In the genomic region with DNA sequence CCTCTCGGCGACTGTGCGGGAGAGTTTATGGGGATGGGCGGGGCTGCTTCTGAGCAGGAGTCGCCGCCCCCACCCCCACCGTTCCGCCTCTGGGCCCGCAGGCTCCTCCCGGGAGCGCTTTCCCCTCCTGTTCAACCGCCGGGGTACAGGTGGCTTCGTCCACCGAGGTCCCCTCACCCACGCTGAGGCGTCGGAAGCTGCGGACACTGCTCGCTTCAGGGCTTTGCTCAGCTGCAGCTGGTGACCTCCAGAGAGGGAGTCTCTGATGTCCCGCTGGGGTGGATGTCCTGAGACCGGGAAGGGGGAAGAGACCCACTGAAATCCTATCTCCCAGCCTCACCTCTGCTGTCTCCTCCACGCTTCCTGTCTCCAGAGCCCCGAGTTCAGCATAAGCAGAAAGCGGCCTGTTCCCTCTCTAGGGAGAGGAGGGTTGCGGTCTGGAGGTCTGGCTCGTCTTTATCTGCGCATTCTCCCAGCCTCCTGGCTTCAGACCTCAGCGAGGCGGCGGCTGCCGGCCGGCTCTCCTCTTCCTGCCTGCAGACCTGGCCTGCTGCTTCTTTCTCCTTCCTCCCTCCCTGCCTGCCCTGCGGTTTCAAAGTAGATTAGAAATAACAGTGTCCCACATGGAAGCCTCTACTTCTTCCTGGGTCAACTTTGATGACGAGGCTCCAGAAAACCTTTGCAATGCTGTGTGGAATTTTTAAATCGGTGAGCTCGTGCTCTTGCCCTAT, we compare ENCODE assay signal across 9 cellular contexts. TPM values are rescaled to one million over a fixed set of nuclear protein-coding genes. Genes with fewer than 3 reads are reported as not detected.
DNase-seq lines count a peak whose midpoint lies in the region; ATAC-seq and TF ChIP-seq lines count a peak whose summit lies in the region.
"Had no signal": no experiment of that assay in that cellular context is flagged by ENCODE, and none has a peak within 500 bp of the region (broad histone marks: within the 10 kb centered on the region; RNA-seq: fewer than 3 reads in every experiment).

No MANE protein-coding gene starts in this region.

- H3K36me3 ChIP-seq in RWPE2 (ENCODE audit: low read depth) (no peaks in the 10 kb centered on the region), spleen (no peaks in the 10 kb centered on the region)
- H3K36me3 ChIP-seq: SJCRH30 had no signal

- TF ChIP-seq POLR2A in spleen (IDR thresholded peaks at IDR 0.05): no peak

- DNase-seq in NCI-H345 treated with DMSO at 0.1 percent for 48 hours (lab: John Stamatoyannopoulos, UW; ENCODE audit: unreplicated experiment): peak; percentile 1
- DNase-seq in NCI-H345 (lab: John Stamatoyannopoulos, UW): no peak
- no peak for DNase-seq in RWPE2 (ENCODE audit: low spot score)
- peak; percentile 10 for DNase-seq in fibroblast of pulmonary artery (ENCODE audit: low read depth)
- no peak for DNase-seq in spleen
- DNase-seq in NCI-H510A treated with DMSO at 0.1 percent for 48 hours (lab: John Stamatoyannopoulos, UW): no peak
- no peak for DNase-seq in type B pancreatic cell (ENCODE audit: extremely low spot score, unreplicated experiment)

- H3K36me3 Mint-ChIP-seq in type B pancreatic cell: no peaks in the 10 kb centered on the region

- H3K27ac ChIP-seq in RWPE2 (ENCODE audit: poor library complexity, severe bottlenecking): no peak overlapping the region
- H3K27ac ChIP-seq in spleen: no peak overlapping the region
- H3K27ac ChIP-seq: SJCRH30 had no signal

- H3K27me3 Mint-ChIP-seq in type B pancreatic cell: no peaks in the 10 kb centered on the region

- H3K27ac Mint-ChIP-seq in type B pancreatic cell: no peak overlapping the region

- no peak overlapping the region for H3K4me3 Mint-ChIP-seq in type B pancreatic cell

- ATAC-seq in RWPE2 (ENCODE audit: low read depth): peak; percentile 35; the same call in 2 of the 3 replicates
- no peak for ATAC-seq in HG02623 (IDR thresholded peaks at IDR 0.05; ENCODE audit: unreplicated experiment)

- 3 to 39% (median 7%) methylated on average over 25 to 37 of the region's 37 CpGs for WGBS in spleen, 5 donors

- H3K27me3 ChIP-seq in RWPE2 (ENCODE audit: insufficient read depth, poor library complexity, severe bottlenecking) (peaks cover 70% of the 10 kb centered on the region), spleen (replicated peaks in 1 of 7) (peaks cover 10 to 65% (median 42%) of the 10 kb centered on the region in 7 donors)
- H3K27me3 ChIP-seq: SJCRH30 had no signal

- H3K9me3 Mint-ChIP-seq in type B pancreatic cell: no peaks in the 10 kb centered on the region

- H3K9me3 ChIP-seq in RWPE2 (ENCODE audit: severe bottlenecking): no peaks in the 10 kb centered on the region
- H3K9me3 ChIP-seq in spleen: peaks cover 0 to 13% (median 7%) of the 10 kb centered on the region in 8 donors
- H3K9me3 ChIP-seq: SJCRH30 had no signal

- no peaks in the 10 kb centered on the region for H3K4me1 ChIP-seq in RWPE2 (ENCODE audit: insufficient read depth, poor library complexity, severe bottlenecking)
- H3K4me1 ChIP-seq in spleen: peaks cover 15 to 32% (median 24%) of the 10 kb centered on the region in 6 donors
- H3K4me1 ChIP-seq: SJCRH30 had no signal

- TF ChIP-seq CTCF in RWPE2 (IDR thresholded peaks at IDR 0.05; ENCODE audit: poor library complexity, severe bottlenecking) (no peak), fibroblast of pulmonary artery (IDR thresholded peaks at IDR 0.05; ENCODE audit: low read length, missing control alignments) (no peak), spleen (IDR thresholded peaks at IDR 0.05 in 8 of 11, conservative IDR thresholded peaks at IDR 0.05 in 3 of 11) (no peak), type B pancreatic cell (conservative IDR thresholded peaks at IDR 0.05) (no peak)

- H3K4me3 ChIP-seq in RWPE2 (ENCODE audit: severe bottlenecking): no peak overlapping the region
- no peak overlapping the region for H3K4me3 ChIP-seq in fibroblast of pulmonary artery (replicated peaks; ENCODE audit: low read depth, low read length)
- H3K4me3 ChIP-seq in spleen: peak overlapping the region in 7 of 8 donors; percentile 1 to 49 (median 14)
- H3K4me3 ChIP-seq: SJCRH30 had no signal

- no peaks in the 10 kb centered on the region for H3K4me1 Mint-ChIP-seq in type B pancreatic cell (ENCODE audit: unreplicated experiment)

- intact Hi-C loops in spleen (cut with DNase I; ENCODE audit: low total_unique reads): loop anchor here (10.0 kb wide), 1 partner anchor 194 kb away; a partner anchor contains a TSS

RNA-seq across cellular contexts. Expression of a gene that starts 1.8 kb away (rescaled TPM):
- total RNA-seq in spleen (1 to 10 TPM; 1.2 to 4.0 (median 2.3) TPM), type B pancreatic cell (ENCODE audit: low replicate concordance) (0.53 and 0.62 TPM in 2 replicates)
- 1 to 10 TPM in 2 of 3 donors, under 1 TPM in 1; 0.61 to 1.8 (median 1.2) TPM for polyA plus RNA-seq in spleen

RNA-seq across cellular contexts. Expression of a gene that starts 36.4 kb away (rescaled TPM):
- total RNA-seq in spleen (1 to 10 TPM in 2 of 7 donors, under 1 TPM in 1, not detected in 4; 0.86 to 1.9 (median 1.3) TPM), type B pancreatic cell (ENCODE audit: low replicate concordance) (not detected in 2 replicates)
- 1 to 10 TPM in 2 of 3 donors, under 1 TPM in 1; 0.24 to 3.5 (median 1.5) TPM for polyA plus RNA-seq in spleen

Comparison
In these comparisons a context has a peak if more than half of its experiments do, and no peak if none do; other contexts are left out.
1. DNase-seq: peak in NCI-H345 treated with DMSO at 0.1 percent for 48 hours (single experiment) and fibroblast of pulmonary artery (single experiment); none in NCI-H345 (single experiment), RWPE2 (single experiment), spleen (single experiment), NCI-H510A treated with DMSO at 0.1 percent for 48 hours (single experiment) and type B pancreatic cell (single experiment).
2. H3K4me3 ChIP-seq: peak in spleen (7 of 8); none in RWPE2 (single experiment) and fibroblast of pulmonary artery (single experiment).